12 cellular contexts compared by ENCODE assay signal in the genomic region with DNA sequence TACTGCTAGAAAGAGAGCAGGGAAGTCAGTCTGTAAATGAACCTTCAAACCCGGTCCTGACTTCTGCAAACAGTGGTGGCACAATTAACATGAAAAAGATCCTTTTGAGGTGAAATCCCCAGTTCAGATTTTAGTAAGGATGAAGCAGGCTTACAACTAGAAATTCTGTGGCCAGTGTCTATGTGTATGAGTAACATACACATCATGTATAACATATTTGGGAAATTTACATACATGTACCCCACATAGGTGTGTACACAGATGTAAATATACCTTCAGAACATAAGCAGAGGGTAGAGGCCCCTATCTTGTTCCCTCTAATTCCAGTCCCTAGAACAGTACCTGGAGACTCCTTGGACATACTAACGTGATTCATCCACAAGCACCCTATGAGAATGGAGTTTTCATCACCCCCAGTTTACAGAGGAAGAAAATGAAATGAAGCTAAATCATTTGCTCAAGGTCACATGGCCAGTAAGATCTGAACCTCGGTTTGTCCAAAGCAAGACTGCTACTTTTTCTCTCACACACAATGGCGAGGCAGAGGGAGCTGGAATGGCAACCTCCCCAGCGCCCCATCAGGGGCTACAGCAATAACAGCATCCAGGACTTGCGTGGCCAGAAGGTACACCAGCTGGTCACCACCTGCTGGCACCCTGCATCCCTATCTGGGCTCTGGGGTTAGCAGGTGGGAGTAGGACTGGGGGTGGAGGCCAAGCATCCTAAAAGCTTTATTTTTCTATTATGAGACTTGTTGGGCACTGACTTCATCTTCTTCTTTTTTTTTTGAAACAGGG. TPM values are rescaled to one million over a fixed set of nuclear protein-coding genes. Genes with fewer than 3 reads are reported as not detected.
DNase-seq lines count a peak whose midpoint lies in the region; ATAC-seq, FAIRE-seq and TF ChIP-seq lines count a peak whose summit lies in the region.
"Had no signal": no experiment of that assay in that cellular context is flagged by ENCODE, and none has a peak within 500 bp of the region (broad histone marks: within the 10 kb centered on the region; RNA-seq: fewer than 3 reads in every experiment).

No MANE protein-coding gene starts in this region.

- no peak overlapping the region for H3K4me3 ChIP-seq in IMR-90 (ENCODE audit: insufficient read depth, low read depth, low read length)
- H3K4me3 ChIP-seq in bronchial epithelial cell (ENCODE audit: low read depth, low read length): no peak overlapping the region
- no peak overlapping the region for H3K4me3 ChIP-seq in osteoblast (ENCODE audit: insufficient read depth, low read length)
- no peak overlapping the region for H3K4me3 ChIP-seq in GM23338
- H3K4me3 ChIP-seq: ascending aorta had no signal

- H3F3A ChIP-seq in GM23338 (replicated peaks; ENCODE audit: low read depth): no peaks in the 10 kb centered on the region

- ATAC-seq in IMR-90 (ENCODE audit: low read depth) (no peak), GM23338 (no peak)

- peak overlapping the region; percentile 52; the same call in 1 of the 2 replicates for H3K14ac ChIP-seq in IMR-90 (replicated peaks; ENCODE audit: low read depth, low read length)

- FAIRE-seq in bronchial epithelial cell (lab: Jason Lieb, UNC) (no peak), D721Med (lab: Jason Lieb, UNC) (no peak)
- FAIRE-seq: A204.1 had no signal

- no peak overlapping the region for H3K4me3 Mint-ChIP-seq in GM23338

- peaks cover 3% of the 10 kb centered on the region for H3K27me3 Mint-ChIP-seq in GM23338 (ENCODE audit: insufficient read depth, low read depth, poor library complexity)

- H2AK5ac ChIP-seq in IMR-90 (ENCODE audit: low read depth, low read length): peak overlapping the region; percentile 25; the same call in 1 of the 2 replicates

- WGBS in IMR-90 (ENCODE audit: extremely low coverage in 2 of 2, insufficient read length in 1 of 2), 2 experiments: 20% methylated on average over 1 of the region's 6 CpGs; no CpG with 5 or more reads in 1 of the 2 experiments

- H3K27me3 ChIP-seq in IMR-90 (ENCODE audit: control insufficient read depth, insufficient read depth, low read length) (no peaks in the 10 kb centered on the region), bronchial epithelial cell (ENCODE audit: control insufficient read depth, insufficient read depth, low read length) (no peaks in the 10 kb centered on the region), osteoblast (ENCODE audit: insufficient read depth, low read length) (no peaks in the 10 kb centered on the region), GM23338 (ENCODE audit: insufficient read depth) (no peaks in the 10 kb centered on the region)
- H3K27me3 ChIP-seq: ascending aorta had no signal

- H3K9ac ChIP-seq in IMR-90 (ENCODE audit: low read depth, low read length): no peak overlapping the region

- no peaks in the 10 kb centered on the region for H3K9me3 Mint-ChIP-seq in GM23338

- TF ChIP-seq RAD21 in IMR-90 (IDR thresholded peaks at IDR 0.05; ENCODE audit: low read length): no peak

- dilution Hi-C loops in IMR-90 (cut with HindIII; ENCODE audit: low sequenced_read_pairs, unreplicated experiment): no loop called here

- H3K4me2 ChIP-seq in IMR-90 (ENCODE audit: low read depth, low read length) (no peak overlapping the region), osteoblast (ENCODE audit: insufficient read depth, low read length) (no peak overlapping the region), GM23338 (no peak overlapping the region)

- H3K4me1 Mint-ChIP-seq in GM23338: peaks cover 13% of the 10 kb centered on the region; the same call in 2 of the 3 replicates

- H3K18ac ChIP-seq in IMR-90 (ENCODE audit: low read depth, low read length): no peak overlapping the region

- H2BK15ac ChIP-seq in IMR-90 (ENCODE audit: low read depth, low read length): no peak overlapping the region

- CTCF ChIA-PET in IMR-90 (lab: Yijun Ruan, JAX): interaction anchor here (0.7 kb wide), 1 partner anchor 428 kb away, joined by 3 read pairs; no protein-coding TSS in a partner anchor

- H3K79me2 ChIP-seq in osteoblast (ENCODE audit: insufficient read depth, low read length): no peaks in the 10 kb centered on the region
- H3K79me2 ChIP-seq in GM23338 (replicated peaks; ENCODE audit: insufficient read depth): no peaks in the 10 kb centered on the region

- peak overlapping the region; percentile 49 for H3K4ac ChIP-seq in IMR-90 (ENCODE audit: low read depth, low read length)

- H3K9me3 ChIP-seq in IMR-90 (ENCODE audit: control insufficient read depth, insufficient read depth, low read length) (no peaks in the 10 kb centered on the region), osteoblast (ENCODE audit: low read depth, low read length) (no peaks in the 10 kb centered on the region)
- H3K9me3 ChIP-seq: ascending aorta had no signal

- TF ChIP-seq POLR2A in IMR-90 (IDR thresholded peaks at IDR 0.05; ENCODE audit: low read depth, low read length): no peak

- no peak overlapping the region for H3K56ac ChIP-seq in IMR-90 (ENCODE audit: extremely low read depth, insufficient read depth, low read length)

- peaks cover 0 to 17% of the 10 kb centered on the region in 2 experiments; a peak in 1 of 4 replicates for H3K79me1 ChIP-seq in IMR-90 (ENCODE audit: low read depth in 1 of 2, low read length in 2 of 2)

- H4K91ac ChIP-seq in IMR-90 (ENCODE audit: insufficient read depth, low read depth, low read length): no peak overlapping the region

- H3K36me3 Mint-ChIP-seq in GM23338 (ENCODE audit: low read depth): peaks cover 44% of the 10 kb centered on the region

- POLR2A ChIA-PET in IMR-90 (lab: Charles Lee; ENCODE audit: unreplicated experiment): no interaction called here

- H4K20me1 ChIP-seq in IMR-90 (ENCODE audit: insufficient read depth, low read length): peaks cover 26% of the 10 kb centered on the region; the same call in 1 of the 2 replicates
- peaks cover 7% of the 10 kb centered on the region for H4K20me1 ChIP-seq in osteoblast (ENCODE audit: insufficient read depth, low read length)
- H4K20me1 ChIP-seq in GM23338 (replicated peaks; ENCODE audit: insufficient read depth): peaks cover 8% of the 10 kb centered on the region

- no peak overlapping the region for H3K27ac ChIP-seq in IMR-90 (ENCODE audit: insufficient read depth, low read length)
- H3K27ac ChIP-seq in osteoblast (ENCODE audit: low read depth, low read length): peak overlapping the region; percentile 6
- H3K27ac ChIP-seq in GM23338 (ENCODE audit: low read depth): no peak overlapping the region

- H3K36me3 ChIP-seq in IMR-90 (ENCODE audit: control insufficient read depth, insufficient read depth, low read length) (peaks cover 22% of the 10 kb centered on the region), bronchial epithelial cell (ENCODE audit: control insufficient read depth, insufficient read depth, low read length) (peaks cover 14% of the 10 kb centered on the region), osteoblast (ENCODE audit: insufficient read depth, low read length) (peaks cover 24% of the 10 kb centered on the region), GM23338 (ENCODE audit: insufficient read depth) (peaks cover 11% of the 10 kb centered on the region)

- H4K5ac ChIP-seq in IMR-90 (ENCODE audit: low read depth, low read length): no peak overlapping the region

- H2AK9ac ChIP-seq in IMR-90 (replicated peaks; ENCODE audit: low read depth, low read length, poor library complexity): no peak overlapping the region

- DNase-seq in NCI-H2171 treated with DMSO at 0.1 percent for 48 hours (lab: John Stamatoyannopoulos, UW) (peak; percentile 48), NCI-H2171 (lab: John Stamatoyannopoulos, UW) (no peak), IMR-90 (no peak), bronchial epithelial cell (ENCODE audit: low read depth) (peak; percentile 9), osteoblast (ENCODE audit: insufficient read length, low spot score, missing footprints) (no peak), D721Med (ENCODE audit: insufficient read length, low spot score) (no peak), cerebellar nuclear complex (lab: John Stamatoyannopoulos, UW) (no peak), GM23338 (ENCODE audit: low spot score) (no peak)
- DNase-seq: NCI-H1105, NCI-H69 had no signal

- H3K23ac ChIP-seq in IMR-90 (ENCODE audit: low read depth, low read length): 0 out of 2 replicates have a peak overlapping the region, but pooled peaks have one; percentile 24

- peaks cover 18% of the 10 kb centered on the region for H3K9me1 ChIP-seq in IMR-90 (ENCODE audit: insufficient read depth, low read length)

- H2BK20ac ChIP-seq in IMR-90 (ENCODE audit: low read depth, low read length): peak overlapping the region; percentile 13

- no peak overlapping the region for H2BK120ac ChIP-seq in IMR-90 (ENCODE audit: low read depth, low read length)

- H2AFZ ChIP-seq in IMR-90 (replicated peaks; ENCODE audit: low read length, poor library complexity) (no peak overlapping the region), osteoblast (ENCODE audit: low read length) (no peak overlapping the region), GM23338 (no peak overlapping the region)

- no peak overlapping the region for H4K8ac ChIP-seq in IMR-90 (ENCODE audit: low read depth in 2 of 2, low read length in 2 of 2)

- no peak for TF ChIP-seq CTCF in IMR-90 (conservative IDR thresholded peaks at IDR 0.05; ENCODE audit: low read depth, low read length)
- TF ChIP-seq CTCF in bronchial epithelial cell (IDR thresholded peaks at IDR 0.05; ENCODE audit: insufficient read depth, low read length, severe bottlenecking): no peak
- TF ChIP-seq CTCF in osteoblast (IDR thresholded peaks at IDR 0.05; ENCODE audit: extremely low read depth, low read depth, low read length): no peak
- TF ChIP-seq CTCF in D721Med (IDR thresholded peaks at IDR 0.05; ENCODE audit: insufficient read depth, missing control alignments): no peak
- no peak for TF ChIP-seq CTCF in GM23338 (conservative IDR thresholded peaks at IDR 0.05; ENCODE audit: low read depth in 2 of 2)

- in situ Hi-C loops in IMR-90 (cut with MboI; ENCODE audit: low sequenced_read_pairs): loop anchor here (5.0 kb wide), 1 partner anchor 424 kb away; no protein-coding TSS in a partner anchor

- no peak overlapping the region for H2BK5ac ChIP-seq in IMR-90 (ENCODE audit: low read depth, low read length, poor library complexity, severe bottlenecking)

- H3K27ac Mint-ChIP-seq in GM23338: no peak overlapping the region

- no TSS peak for BruUV-seq in IMR-90 (replicated peaks; lab: Mats Ljungman, UMichigan)

- H3K9me2 ChIP-seq in GM23338 (ENCODE audit: insufficient read depth): no peaks in the 10 kb centered on the region

- intact Hi-C loops in IMR-90 (cut with micrococcal nuclease): loop anchor here (2.0 to 10.0 kb wide), 2 partner anchors 89 to 167 kb away; a partner anchor contains a TSS

- H3K4me1 ChIP-seq in IMR-90 (ENCODE audit: control insufficient read depth, insufficient read depth, low read length) (peaks cover 29% of the 10 kb centered on the region), osteoblast (ENCODE audit: insufficient read depth, low read length) (peaks cover 30% of the 10 kb centered on the region), GM23338 (ENCODE audit: insufficient read depth) (peaks cover 5% of the 10 kb centered on the region; the same call in 1 of the 2 replicates)

RNA-seq across cellular contexts. Expression of a gene that starts 41.6 kb away (rescaled TPM):
- total RNA-seq in IMR-90 (2012; rRNA removed) (16.9 and 17.6 TPM in 2 replicates), bronchial epithelial cell (14.6 and 14.7 TPM in 2 replicates), osteoblast (14.4 and 14.8 TPM in 2 replicates)
- polyA plus RNA-seq in IMR-90 (2012; rRNA removed) (12.5 and 13.4 TPM in 2 replicates), GM23338 (2016; fragmentation: Nextera tagmentation; extraction: Ambion mirVana) (17.3 and 17.8 TPM in 2 replicates)
- polyA plus RNA-seq in IMR-90 (2012; cell fraction: cytosol; rRNA removed): 4.6 and 6.4 TPM in 2 replicates
- polyA plus RNA-seq in IMR-90 (2012; cell fraction: nucleus; rRNA removed; ENCODE audit: low replicate concordance): 10.3 and 11.0 TPM in 2 replicates
- total RNA-seq in GM23338 (2014; rRNA removed; shearing (Covaris generic)): 48.7 and 56.4 TPM in 2 replicates

RNA-seq across cellular contexts. Expression of a gene that starts 41.8 kb away (rescaled TPM):
- total RNA-seq in IMR-90 (2012; rRNA removed): 8.4 and 9.2 TPM in 2 replicates
- 7.8 and 9.9 TPM in 2 replicates for polyA plus RNA-seq in IMR-90 (2012; rRNA removed)
- 3.4 and 3.9 TPM in 2 replicates for polyA plus RNA-seq in IMR-90 (2012; cell fraction: cytosol; rRNA removed)
- polyA plus RNA-seq in IMR-90 (2012; cell fraction: nucleus; rRNA removed; ENCODE audit: low replicate concordance): 5.4 and 21.8 TPM in 2 replicates
- 18.7 and 25.0 TPM in 2 replicates for total RNA-seq in bronchial epithelial cell
- 21.5 and 29.3 TPM in 2 replicates for total RNA-seq in osteoblast
- 14.8 and 24.3 TPM in 2 replicates for total RNA-seq in GM23338 (2014; rRNA removed; shearing (Covaris generic))
- 6.3 and 7.3 TPM in 2 replicates for polyA plus RNA-seq in GM23338 (2016; fragmentation: Nextera tagmentation; extraction: Ambion mirVana)

Comparison
In these comparisons a context has a peak if more than half of its experiments do, and no peak if none do; other contexts are left out.
1. DNase-seq: peak in NCI-H2171 treated with DMSO at 0.1 percent for 48 hours (single experiment) and bronchial epithelial cell (single experiment); none in NCI-H2171 (single experiment), IMR-90 (single experiment), osteoblast (single experiment), D721Med (single experiment), cerebellar nuclear complex (0 of 2) and GM23338 (single experiment).